In the genomic region with DNA sequence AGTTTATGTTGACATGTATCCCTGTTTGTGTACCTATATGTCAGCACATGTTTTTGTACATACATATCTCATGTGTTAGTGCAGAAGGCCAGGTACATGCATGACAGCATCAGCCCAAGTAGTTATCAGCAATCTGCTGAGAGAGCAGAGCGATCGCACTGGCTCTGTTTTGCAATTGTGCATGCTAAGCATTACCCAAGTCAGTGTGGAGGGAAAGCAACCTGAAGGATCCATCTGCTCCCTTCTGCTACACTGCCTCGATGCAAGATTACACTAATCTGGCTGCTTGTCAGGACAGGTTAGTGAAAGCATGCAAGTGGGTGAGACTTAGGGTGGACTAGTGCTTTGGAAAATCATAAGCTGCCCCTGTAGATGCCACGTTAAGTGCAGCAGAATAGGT, we compare ENCODE assay signal across 28 cellular contexts.
DNase-seq lines count a peak whose midpoint lies in the region; ATAC-seq lines count a peak whose summit lies in the region.
"Had no signal": no experiment of that assay in that cellular context is flagged by ENCODE, and none has a peak within 500 bp of the region (broad histone marks: within the 10 kb centered on the region; RNA-seq: fewer than 3 reads in every experiment).

No MANE protein-coding gene starts in this region.

- intact Hi-C loops in head of caudate nucleus (cut with DNase I): no loop called here

- CTCF ChIA-PET in activated CD4-positive, alpha-beta memory T cell treated with anti-CD3 and anti-CD28 coated beads, Interleukin-2, amount 10 ng/mL, durations not matched to agents 7 days and 5 days (lab: Charles Lee): no interaction called here

- no peaks in the 10 kb centered on the region for H3K4me1 Mint-ChIP-seq in activated CD4-positive, alpha-beta memory T cell treated with anti-CD3 and anti-CD28 coated beads, Interleukin-2, amount 10 ng/mL, durations not matched to agents 7 days and 5 days
- H3K4me1 Mint-ChIP-seq: activated naive CD4-positive, alpha-beta T cell treated with anti-CD3 and anti-CD28 coated beads, Interleukin-2, amount 50 U/mL, for 24 hours had no signal

- no peak overlapping the region for H3K4me3 Mint-ChIP-seq in activated CD4-positive, alpha-beta memory T cell treated with anti-CD3 and anti-CD28 coated beads, Interleukin-2, amount 10 ng/mL, durations not matched to agents 7 days and 5 days
- H3K4me3 Mint-ChIP-seq: activated CD4-positive, alpha-beta memory T cell treated with anti-CD3 and anti-CD28 coated beads for 36 hours; activated naive CD4-positive, alpha-beta T cell treated with anti-CD3 and anti-CD28 coated beads, Interleukin-2, amount 50 U/mL, for 24 hours; CD4-positive, alpha-beta memory T cell; dendritic cell treated with granulocyte-macrophage colony-stimulating factor and Interleukin-4, amounts not matched to agents 40 ng/mL and 50 ng/mL, for 4 days; mesothelial cell of epicardium; naive thymus-derived CD8-positive, alpha-beta T cell; T-helper 1 cell treated with Interleukin-12 subunit alpha and Interleukin-12 subunit beta and Interleukin-4 antibody, amounts not matched to agents 30 μg/mL and 1 μg/mL, for 36 hours had no signal

- no peaks in the 10 kb centered on the region for H3K9me3 Mint-ChIP-seq in activated CD4-positive, alpha-beta memory T cell treated with anti-CD3 and anti-CD28 coated beads, Interleukin-2, amount 10 ng/mL, durations not matched to agents 7 days and 5 days
- H3K9me3 Mint-ChIP-seq: activated CD4-positive, alpha-beta memory T cell treated with anti-CD3 and anti-CD28 coated beads for 36 hours; activated naive CD4-positive, alpha-beta T cell treated with anti-CD3 and anti-CD28 coated beads, Interleukin-2, amount 50 U/mL, for 24 hours; dendritic cell treated with granulocyte-macrophage colony-stimulating factor and Interleukin-4, amounts not matched to agents 40 ng/mL and 50 ng/mL, for 4 days; mesothelial cell of epicardium; T-helper 1 cell treated with Interleukin-12 subunit alpha and Interleukin-12 subunit beta and Interleukin-4 antibody, amounts not matched to agents 30 μg/mL and 1 μg/mL, for 36 hours had no signal

- H3K27ac Mint-ChIP-seq in activated CD4-positive, alpha-beta memory T cell treated with anti-CD3 and anti-CD28 coated beads, Interleukin-2, amount 10 ng/mL, durations not matched to agents 7 days and 5 days: no peak overlapping the region
- H3K27ac Mint-ChIP-seq: activated CD4-positive, alpha-beta memory T cell treated with anti-CD3 and anti-CD28 coated beads for 36 hours; activated naive CD4-positive, alpha-beta T cell treated with anti-CD3 and anti-CD28 coated beads, Interleukin-2, amount 50 U/mL, for 24 hours; CD4-positive, alpha-beta memory T cell; dendritic cell treated with granulocyte-macrophage colony-stimulating factor and Interleukin-4, amounts not matched to agents 40 ng/mL and 50 ng/mL, for 4 days; mesothelial cell of epicardium; naive thymus-derived CD8-positive, alpha-beta T cell; T-helper 1 cell treated with Interleukin-12 subunit alpha and Interleukin-12 subunit beta and Interleukin-4 antibody, amounts not matched to agents 30 μg/mL and 1 μg/mL, for 36 hours had no signal

- H3K27me3 Mint-ChIP-seq in activated CD4-positive, alpha-beta memory T cell treated with anti-CD3 and anti-CD28 coated beads, Interleukin-2, amount 10 ng/mL, durations not matched to agents 7 days and 5 days: no peaks in the 10 kb centered on the region
- H3K27me3 Mint-ChIP-seq: activated CD4-positive, alpha-beta memory T cell treated with anti-CD3 and anti-CD28 coated beads for 36 hours; activated naive CD4-positive, alpha-beta T cell treated with anti-CD3 and anti-CD28 coated beads, Interleukin-2, amount 50 U/mL, for 24 hours; CD4-positive, alpha-beta memory T cell; dendritic cell treated with granulocyte-macrophage colony-stimulating factor and Interleukin-4, amounts not matched to agents 40 ng/mL and 50 ng/mL, for 4 days; naive thymus-derived CD8-positive, alpha-beta T cell had no signal

- ATAC-seq in HG02970 (IDR thresholded peaks at IDR 0.05; ENCODE audit: low FRiP score, unreplicated experiment): no peak
- no peak for ATAC-seq in HG02759 (IDR thresholded peaks at IDR 0.05; ENCODE audit: unreplicated experiment)
- ATAC-seq: activated CD4-positive, CD25-positive, alpha-beta regulatory T cell treated with anti-CD3 and anti-CD28 coated beads, Interleukin-2, amount 50 U/mL, for 24 hours; gastrocnemius medialis; HCT116; left ventricle myocardium superior; naive thymus-derived CD8-positive, alpha-beta T cell had no signal

- POLR2A ChIA-PET in activated CD4-positive, alpha-beta memory T cell treated with anti-CD3 and anti-CD28 coated beads, Interleukin-2, amount 10 ng/mL, durations not matched to agents 7 days and 5 days (lab: Charles Lee): no interaction called here

- DNase-seq in NCI-H748 (lab: John Stamatoyannopoulos, UW; ENCODE audit: unreplicated experiment) (peak; percentile 23), NCI-H748 treated with DMSO at 0.1 percent for 48 hours (lab: John Stamatoyannopoulos, UW) (no peak), NCI-H2171 treated with DMSO at 0.1 percent for 48 hours (lab: John Stamatoyannopoulos, UW) (peak; percentile 97), cerebellar nuclear complex (lab: John Stamatoyannopoulos, UW) (peak; percentile 9 to 82), head of caudate nucleus (no peak)
- DNase-seq in activated CD4-positive, alpha-beta memory T cell treated with anti-CD3 and anti-CD28 coated beads, Interleukin-2, amount 10 ng/mL, durations not matched to agents 7 days and 5 days: no peak
- DNase-seq: activated CD4-positive, alpha-beta memory T cell treated with anti-CD3 and anti-CD28 coated beads for 36 hours; activated CD8-positive, alpha-beta memory T cell treated with anti-CD3 and anti-CD28 coated beads, Interleukin-2, amount 50 U/mL, for 48 hours; AML-193; anterior cingulate cortex; CD4-positive, alpha-beta memory T cell; gastrocnemius medialis; left ventricle myocardium superior; MM.1S; naive thymus-derived CD8-positive, alpha-beta T cell; NCI-H510A; occipital lobe; SJCRH30; stimulated activated CD4-positive, alpha-beta T cell treated with anti-CD3 and anti-CD28 coated beads, Interleukin-15, amount 100 ng/mL, for 24 hours; stimulated activated naive CD4-positive, alpha-beta T cell had no signal

- H3K36me3 Mint-ChIP-seq in activated CD4-positive, alpha-beta memory T cell treated with anti-CD3 and anti-CD28 coated beads, Interleukin-2, amount 10 ng/mL, durations not matched to agents 7 days and 5 days (ENCODE audit: low read depth): no peaks in the 10 kb centered on the region
- H3K36me3 Mint-ChIP-seq: activated CD4-positive, alpha-beta memory T cell treated with anti-CD3 and anti-CD28 coated beads for 36 hours had no signal

Comparison
In these comparisons a context has a peak if more than half of its experiments do, and no peak if none do; other contexts are left out.
1. DNase-seq: peak in NCI-H748 (single experiment), NCI-H2171 treated with DMSO at 0.1 percent for 48 hours (single experiment) and cerebellar nuclear complex (2 of 2); none in NCI-H748 treated with DMSO at 0.1 percent for 48 hours (single experiment), head of caudate nucleus (0 of 42) and activated CD4-positive, alpha-beta memory T cell treated with anti-CD3 and anti-CD28 coated beads, Interleukin-2, amount 10 ng/mL, durations not matched to agents 7 days and 5 days (single experiment).